ENCODE assay signal across 3 cellular contexts in genomic region chr5:158748535-158748934, GRCh38.
A peak's percentile ranks its signal among the peaks of the same experiment; 100 is the strongest.
TF ChIP-seq lines count a peak whose summit lies in the region.

No MANE protein-coding gene starts in this region.

TF ChIP-seq in A549, 52 proteins besides CTCF, POLR2A, EP300 and RAD21:
- TF ChIP-seq CEBPB (IDR thresholded peaks at IDR 0.05) = no peak
- TF ChIP-seq BHLHE40 (IDR thresholded peaks at IDR 0.05; ENCODE audit: low read depth, low read length) = no peak
- peak; percentile 89 for TF ChIP-seq MAFK (IDR thresholded peaks at IDR 0.05; ENCODE audit: partially characterized antibody)

TF ChIP-seq in IMR-90, 13 proteins besides CTCF, POLR2A, EP300 and RAD21:
- TF ChIP-seq MAFK (IDR thresholded peaks at IDR 0.05; ENCODE audit: low read depth, low read length) (peak; percentile 82), RFX5 (IDR thresholded peaks at IDR 0.05; ENCODE audit: low read depth, low read length) (no peak)
TF ChIP-seq in IMR-90: peak in this region for 1.

TF ChIP-seq in H1, 55 proteins besides CTCF, POLR2A, EP300 and RAD21:
- TF ChIP-seq MAFK (IDR thresholded peaks at IDR 0.05; ENCODE audit: low read depth, low read length) = peak; percentile 45; the same call in 1 of the 2 replicates
- no peak for TF ChIP-seq PHF8 (conservative IDR thresholded peaks at IDR 0.05; ENCODE audit: low read depth, low read length)
